Comparison of ENCODE assay signal across 18 cellular contexts in the genomic region with DNA sequence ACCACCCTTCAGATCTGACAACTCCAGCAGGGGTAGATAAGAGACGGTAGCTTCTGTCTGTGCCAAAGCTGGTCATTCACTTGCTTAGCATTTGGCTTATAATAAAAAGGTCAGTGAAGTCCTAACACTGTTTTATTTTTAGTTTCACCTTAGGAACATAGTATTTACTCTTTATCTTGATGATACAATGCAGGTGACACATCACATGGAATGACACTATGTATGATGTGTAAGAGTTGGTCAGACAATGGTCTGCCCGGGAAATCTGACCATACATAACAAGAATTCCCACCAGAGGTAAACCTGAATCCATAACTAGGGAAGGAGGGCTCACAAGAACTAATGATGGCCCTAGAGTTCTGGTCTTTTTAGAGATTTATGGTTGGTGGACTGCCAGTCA.
DNase-seq lines count a peak whose midpoint lies in the region; ATAC-seq and TF ChIP-seq lines count a peak whose summit lies in the region.
"Had no signal": no experiment of that assay in that cellular context is flagged by ENCODE, and none has a peak within 500 bp of the region (broad histone marks: within the 10 kb centered on the region; RNA-seq: fewer than 3 reads in every experiment).

No MANE protein-coding gene starts in this region.

- no peaks in the 10 kb centered on the region for H3K27me3 ChIP-seq in trophoblast cell (ENCODE audit: insufficient read depth, low read length)
- no peaks in the 10 kb centered on the region for H3K27me3 ChIP-seq in adrenal gland

- H3K14ac ChIP-seq in trophoblast cell (ENCODE audit: low read length) = no peak overlapping the region

- DNase-seq in DMS53 (lab: John Stamatoyannopoulos, UW) (peak; percentile 48), DMS53 treated with DMSO at 0.1 percent for 48 hours (lab: John Stamatoyannopoulos, UW; ENCODE audit: unreplicated experiment) (no peak), immature natural killer cell (no peak), trophoblast cell (peak; percentile 21 to 61), adrenal gland (no peak), omental fat pad (ENCODE audit: low spot score) (no peak)
- no peak for DNase-seq in activated T-helper 1 cell treated with anti-CD3 and anti-CD28 coated beads, Interleukin-12 subunit alpha, Interleukin-12 subunit beta, Interleukin-2, Interleukin-4 antibody, amounts not matched to agents 30 ng/mL and 10 ng/mL and 1 ng/mL, durations not matched to agents 14 hours and 24 hours and 36 hours (ENCODE audit: low spot score)
- no peak for DNase-seq in activated CD8-positive, alpha-beta memory T cell treated with anti-CD3 and anti-CD28 coated beads for 24 hours
- DNase-seq: AML-193; Caco-2; CD4-positive, alpha-beta T cell; DMS79 treated with DMSO at 0.1 percent for 48 hours; GF-D8; HCEC 1CT had no signal

- H3K9me3 ChIP-seq in trophoblast cell (ENCODE audit: insufficient read depth, low read depth, low read length) = no peaks in the 10 kb centered on the region
- no peaks in the 10 kb centered on the region for H3K9me3 ChIP-seq in adrenal gland (replicated peaks in 1 of 3)

- H3K36me3 ChIP-seq in trophoblast cell (ENCODE audit: control insufficient read depth in 1 of 2, insufficient read depth in 2 of 2, low read length in 2 of 2) = no peaks in the 10 kb centered on the region
- no peaks in the 10 kb centered on the region for H3K36me3 ChIP-seq in adrenal gland (replicated peaks in 1 of 2)

- ATAC-seq in omental fat pad (ENCODE audit: low FRiP score) = no peak
- ATAC-seq: A549, GM23338 had no signal

- H3K4me1 Mint-ChIP-seq in activated T-helper 1 cell treated with anti-CD3 and anti-CD28 coated beads, Interleukin-12 subunit alpha, Interleukin-12 subunit beta, Interleukin-2, Interleukin-4 antibody, amounts not matched to agents 30 ng/mL and 10 ng/mL and 1 ng/mL, durations not matched to agents 14 hours and 24 hours and 36 hours (ENCODE audit: low read depth) = peaks cover 30% of the 10 kb centered on the region
- H3K4me1 Mint-ChIP-seq in immature natural killer cell = peaks cover 31 to 34% of the 10 kb centered on the region in 2 donors
- H3K4me1 Mint-ChIP-seq: GM23338 had no signal

- no peak overlapping the region for H2BK120ac ChIP-seq in trophoblast cell (ENCODE audit: insufficient read depth, low read length, poor library complexity)

- no peak overlapping the region for H3K23ac ChIP-seq in trophoblast cell (ENCODE audit: low read length)

- no peak overlapping the region for H2AK5ac ChIP-seq in trophoblast cell (ENCODE audit: low read length)

- H2AFZ ChIP-seq in trophoblast cell (ENCODE audit: insufficient read depth, low read length, poor library complexity) = no peak overlapping the region
- H2AFZ ChIP-seq: GM23338 had no signal

- H3K4ac ChIP-seq in trophoblast cell (ENCODE audit: low read depth, low read length) = no peak overlapping the region

- H3K79me1 ChIP-seq in trophoblast cell (ENCODE audit: low read length) = no peaks in the 10 kb centered on the region

- H3K27ac ChIP-seq in trophoblast cell (ENCODE audit: low read depth, low read length) (no peak overlapping the region), adrenal gland (no peak overlapping the region)
- H3K27ac ChIP-seq: 22Rv1, A549, C4-2B had no signal

- TF ChIP-seq POLR2A in adrenal gland (IDR thresholded peaks at IDR 0.05) = no peak

- no peak overlapping the region for H4K91ac ChIP-seq in trophoblast cell (ENCODE audit: low read depth, low read length)

- intact Hi-C loops in activated T-helper 1 cell treated with anti-CD3 and anti-CD28 coated beads, Interleukin-12 subunit alpha, Interleukin-12 subunit beta, Interleukin-2, Interleukin-4 antibody, amounts not matched to agents 30 ng/mL and 10 ng/mL and 1 ng/mL, durations not matched to agents 14 hours and 24 hours and 36 hours (cut with micrococcal nuclease) = no loop called here
- intact Hi-C loops in adrenal gland (cut with DNase I) = no loop called here

- no peak overlapping the region for H3K18ac ChIP-seq in trophoblast cell (ENCODE audit: low read length)

- TF ChIP-seq CTCF in adrenal gland (IDR thresholded peaks at IDR 0.05) (no peak), omental fat pad (IDR thresholded peaks at IDR 0.05) (no peak)

- H3K4me3 Mint-ChIP-seq in activated T-helper 1 cell treated with anti-CD3 and anti-CD28 coated beads, Interleukin-12 subunit alpha, Interleukin-12 subunit beta, Interleukin-2, Interleukin-4 antibody, amounts not matched to agents 30 ng/mL and 10 ng/mL and 1 ng/mL, durations not matched to agents 14 hours and 24 hours and 36 hours = no peak overlapping the region
- H3K4me3 Mint-ChIP-seq in immature natural killer cell = no peak overlapping the region
- H3K4me3 Mint-ChIP-seq: CD4-positive, alpha-beta T cell; GM23338 had no signal

- H3K4me1 ChIP-seq in trophoblast cell (ENCODE audit: control insufficient read depth in 1 of 2, insufficient read depth in 2 of 2, low read length in 2 of 2) (no peaks in the 10 kb centered on the region), adrenal gland (replicated peaks in 1 of 2) (no peaks in the 10 kb centered on the region)
- H3K4me1 ChIP-seq: A549, Caco-2 had no signal

- no peak overlapping the region for H4K8ac ChIP-seq in trophoblast cell (ENCODE audit: low read depth, low read length)

- H3K27ac Mint-ChIP-seq in activated T-helper 1 cell treated with anti-CD3 and anti-CD28 coated beads, Interleukin-12 subunit alpha, Interleukin-12 subunit beta, Interleukin-2, Interleukin-4 antibody, amounts not matched to agents 30 ng/mL and 10 ng/mL and 1 ng/mL, durations not matched to agents 14 hours and 24 hours and 36 hours = peak overlapping the region; percentile 16
- peak overlapping the region in 5 of 6 donors; percentile 67 to 81 (median 70) for H3K27ac Mint-ChIP-seq in immature natural killer cell
- H3K27ac Mint-ChIP-seq: CD4-positive, alpha-beta T cell; GM23338 had no signal

- no peak overlapping the region for H2BK12ac ChIP-seq in trophoblast cell (ENCODE audit: low read length)

- no peak overlapping the region for H4K12ac ChIP-seq in trophoblast cell (ENCODE audit: low read depth, low read length)

- WGBS in trophoblast cell (ENCODE audit: extremely low coverage, insufficient coverage, insufficient read length) = no CpG with 5 or more reads among the region's 2 CpGs
- WGBS in adrenal gland, 4 donors = 71 to 83% (median 80%) methylated on average over 2 of the region's 2 CpGs

- no peak overlapping the region for H3K4me2 ChIP-seq in trophoblast cell (ENCODE audit: low read length)
- H3K4me2 ChIP-seq: A549, GM23338 had no signal

- H3K4me3 ChIP-seq in trophoblast cell (ENCODE audit: low read depth, low read length) (no peak overlapping the region), adrenal gland (no peak overlapping the region)
- H3K4me3 ChIP-seq: A549, GM23338 had no signal

- no peaks in the 10 kb centered on the region for H3K27me3 Mint-ChIP-seq in activated T-helper 1 cell treated with anti-CD3 and anti-CD28 coated beads, Interleukin-12 subunit alpha, Interleukin-12 subunit beta, Interleukin-2, Interleukin-4 antibody, amounts not matched to agents 30 ng/mL and 10 ng/mL and 1 ng/mL, durations not matched to agents 14 hours and 24 hours and 36 hours (ENCODE audit: insufficient read depth)
- H3K27me3 Mint-ChIP-seq in immature natural killer cell (ENCODE audit: low read depth in 3 of 3) = peaks cover 0 to 2% (median 0%) of the 10 kb centered on the region in 3 donors
- H3K27me3 Mint-ChIP-seq: CD4-positive, alpha-beta T cell had no signal

- H3K36me3 Mint-ChIP-seq in activated T-helper 1 cell treated with anti-CD3 and anti-CD28 coated beads, Interleukin-12 subunit alpha, Interleukin-12 subunit beta, Interleukin-2, Interleukin-4 antibody, amounts not matched to agents 30 ng/mL and 10 ng/mL and 1 ng/mL, durations not matched to agents 14 hours and 24 hours and 36 hours (ENCODE audit: low read depth) = peaks cover 40% of the 10 kb centered on the region
- peaks cover 12 to 16% (median 14%) of the 10 kb centered on the region in 3 donors for H3K36me3 Mint-ChIP-seq in immature natural killer cell

- H3K79me2 ChIP-seq in trophoblast cell (ENCODE audit: control insufficient read depth, insufficient read depth, low read length, poor library complexity) = no peaks in the 10 kb centered on the region

- H3K9ac ChIP-seq in trophoblast cell (ENCODE audit: low read length) = no peak overlapping the region

- peaks cover 37% of the 10 kb centered on the region for H3K9me3 Mint-ChIP-seq in activated T-helper 1 cell treated with anti-CD3 and anti-CD28 coated beads, Interleukin-12 subunit alpha, Interleukin-12 subunit beta, Interleukin-2, Interleukin-4 antibody, amounts not matched to agents 30 ng/mL and 10 ng/mL and 1 ng/mL, durations not matched to agents 14 hours and 24 hours and 36 hours
- peaks cover 0 to 16% (median 6%) of the 10 kb centered on the region in 6 donors for H3K9me3 Mint-ChIP-seq in immature natural killer cell

- no peak overlapping the region for H2BK5ac ChIP-seq in trophoblast cell (ENCODE audit: low read depth, low read length, poor library complexity)

Comparison
In these comparisons a context has a peak if more than half of its experiments do, and no peak if none do; other contexts are left out.
1. DNase-seq: peak in DMS53 (single experiment) and trophoblast cell (2 of 2); none in DMS53 treated with DMSO at 0.1 percent for 48 hours (single experiment), activated T-helper 1 cell treated with anti-CD3 and anti-CD28 coated beads, Interleukin-12 subunit alpha, Interleukin-12 subunit beta, Interleukin-2, Interleukin-4 antibody, amounts not matched to agents 30 ng/mL and 10 ng/mL and 1 ng/mL, durations not matched to agents 14 hours and 24 hours and 36 hours (single experiment), immature natural killer cell (0 of 3), adrenal gland (0 of 7), omental fat pad (single experiment) and activated CD8-positive, alpha-beta memory T cell treated with anti-CD3 and anti-CD28 coated beads for 24 hours (single experiment).